1 cellular context compared by ENCODE assay signal in the genomic region with DNA sequence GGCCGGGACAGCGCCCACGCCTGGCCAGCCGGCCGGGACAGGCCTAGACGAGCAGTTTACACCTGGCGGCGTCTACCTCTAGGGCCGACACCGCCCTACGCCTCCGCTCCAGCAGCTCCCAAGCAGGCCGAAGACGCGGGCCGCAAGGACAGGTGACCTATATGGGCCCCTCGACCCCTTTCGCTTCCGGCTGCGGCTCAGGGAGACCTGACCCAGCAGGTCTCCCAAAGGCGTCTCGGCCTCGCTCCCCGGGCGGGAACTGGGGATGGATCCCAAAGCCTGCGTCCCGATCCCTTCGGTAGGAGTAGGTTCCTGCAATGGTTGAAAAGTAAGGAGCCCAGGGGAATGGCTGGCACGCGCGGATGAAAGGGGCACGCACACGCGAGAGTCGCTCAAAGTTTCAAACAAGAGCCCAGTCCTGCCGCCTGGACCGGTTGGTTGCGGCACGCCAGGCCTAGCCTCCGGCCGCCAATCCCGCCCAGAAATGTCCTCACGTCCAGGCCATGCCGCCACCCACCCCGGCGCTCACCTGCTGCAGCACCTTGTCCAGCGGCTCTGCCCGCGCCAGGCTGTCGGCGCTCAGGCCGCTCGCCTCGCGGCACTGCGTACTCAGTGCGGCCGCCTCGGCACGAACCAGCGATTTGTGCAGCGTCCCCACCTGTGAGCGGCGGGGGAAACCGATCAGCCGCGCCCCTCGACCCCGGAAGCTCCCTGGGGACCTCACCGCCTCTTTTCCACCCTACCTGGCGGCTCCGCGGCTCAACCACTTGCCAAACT.
TF ChIP-seq lines count a peak whose summit lies in the region.

No MANE protein-coding gene starts in this region.

TF ChIP-seq in IMR-90, 13 proteins besides CTCF, POLR2A, EP300 and RAD21:
- TF ChIP-seq CEBPB (IDR thresholded peaks at IDR 0.05; ENCODE audit: low read depth, low read length) (no peak), MAZ (IDR thresholded peaks at IDR 0.05; ENCODE audit: borderline replicate concordance, low read depth, low read length) (no peak), FOS (IDR thresholded peaks at IDR 0.05; ENCODE audit: low read depth, low read length) (no peak), MAFK (IDR thresholded peaks at IDR 0.05; ENCODE audit: low read depth, low read length) (no peak)
- TF ChIP-seq, protein P1, sequence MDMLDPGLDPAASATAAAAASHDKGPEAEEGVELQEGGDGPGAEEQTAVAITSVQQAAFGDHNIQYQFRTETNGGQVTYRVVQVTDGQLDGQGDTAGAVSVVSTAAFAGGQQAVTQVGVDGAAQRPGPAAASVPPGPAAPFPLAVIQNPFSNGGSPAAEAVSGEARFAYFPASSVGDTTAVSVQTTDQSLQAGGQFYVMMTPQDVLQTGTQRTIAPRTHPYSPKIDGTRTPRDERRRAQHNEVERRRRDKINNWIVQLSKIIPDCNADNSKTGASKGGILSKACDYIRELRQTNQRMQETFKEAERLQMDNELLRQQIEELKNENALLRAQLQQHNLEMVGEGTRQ (IDR thresholded peaks at IDR 0.05; ENCODE audit: low read depth, low read length): no peak
